Comparison of ENCODE assay signal across 27 cellular contexts in the genomic region with DNA sequence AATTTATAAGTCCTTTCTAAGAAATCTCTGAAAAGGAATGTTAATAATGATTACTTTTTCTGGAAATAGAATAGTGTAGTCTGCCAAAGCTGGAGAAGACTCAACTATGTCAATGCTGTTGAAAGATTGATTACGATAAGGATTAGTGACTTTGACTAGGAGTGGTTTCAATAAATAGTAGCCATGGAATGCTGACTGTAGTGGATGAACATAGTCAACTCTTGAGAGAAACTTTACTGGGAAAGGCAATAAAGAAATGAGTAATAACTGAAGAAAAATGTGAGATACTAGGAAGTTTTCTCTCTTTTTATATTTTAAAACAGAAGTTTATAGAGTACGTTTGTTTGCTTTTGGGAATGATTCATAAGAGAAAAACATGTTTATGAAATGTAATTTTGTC.
"Had no signal": no experiment of that assay in that cellular context is flagged by ENCODE, and none has a peak within 500 bp of the region (broad histone marks: within the 10 kb centered on the region; RNA-seq: fewer than 3 reads in every experiment).

No MANE protein-coding gene starts in this region.

- H3K27ac ChIP-seq: adrenal gland, Peyer's patch, RWPE1, SJSA1 had no signal

- DNase-seq: activated CD4-positive, alpha-beta T cell treated with anti-CD3 and anti-CD28 coated beads for 48 hours; activated CD4-positive, alpha-beta T cell treated with anti-CD3 and anti-CD28 coated beads, Interleukin-2, amount 50 U/mL, for 4 hours; activated CD4-positive, CD25-positive, alpha-beta regulatory T cell treated with anti-CD3 and anti-CD28 coated beads, Interleukin-2, amount 50 U/mL, for 72 hours; activated CD8-positive, alpha-beta memory T cell treated with anti-CD3 and anti-CD28 coated beads, Interleukin-2, amount 50 U/mL, for 48 hours; activated CD8-positive, alpha-beta T cell treated with anti-CD3 and anti-CD28 coated beads, Interleukin-2, amount 10 ng/mL, durations not matched to agents 7 days and 5 days; activated naive CD4-positive, alpha-beta T cell treated with anti-CD3 and anti-CD28 coated beads, Interleukin-2, amount 50 U/mL, for 16 hours; activated naive CD8-positive, alpha-beta T cell treated with anti-CD3 and anti-CD28 coated beads, Interleukin-2, amount 10 ng/mL, durations not matched to agents 7 days and 5 days; activated T-cell treated with anti-CD3 and anti-CD28 coated beads, Interleukin-2, amount 50 U/mL, for 1 hour; adrenal gland; anterior cingulate cortex; caudate nucleus; Karpas-422; NCI-H1048; NCI-H2029; NCI-H2107; NCI-H2171 treated with DMSO at 0.1 percent for 48 hours; NCI-H226; NCI-H510A; NCI-H526 treated with DMSO at 0.1 percent for 48 hours; NK-92 treated with Interleukin-12 subunit alpha and Interleukin-12 subunit beta, amount 100 ng/mL, for 24 hours; OCI-M1; Peyer's patch; SHP77; SW 1271 had no signal

- H3K27me3 ChIP-seq: adrenal gland, Peyer's patch, SJSA1 had no signal

- H3K4me3 ChIP-seq: adrenal gland, Peyer's patch, SJSA1 had no signal

- H3K4me1 ChIP-seq: adrenal gland, Peyer's patch, SJSA1 had no signal

- H3K36me3 ChIP-seq: adrenal gland, Peyer's patch, SJSA1 had no signal

- H3K9me3 ChIP-seq: adrenal gland, Peyer's patch, SJSA1 had no signal

- ATAC-seq: activated CD8-positive, alpha-beta T cell treated with anti-CD3 and anti-CD28 coated beads, Interleukin-2, amount 10 ng/mL, durations not matched to agents 7 days and 5 days; SK-N-SH treated with all-trans-retinoic acid at 6 μM for 48 hours had no signal
